In the genomic region with DNA sequence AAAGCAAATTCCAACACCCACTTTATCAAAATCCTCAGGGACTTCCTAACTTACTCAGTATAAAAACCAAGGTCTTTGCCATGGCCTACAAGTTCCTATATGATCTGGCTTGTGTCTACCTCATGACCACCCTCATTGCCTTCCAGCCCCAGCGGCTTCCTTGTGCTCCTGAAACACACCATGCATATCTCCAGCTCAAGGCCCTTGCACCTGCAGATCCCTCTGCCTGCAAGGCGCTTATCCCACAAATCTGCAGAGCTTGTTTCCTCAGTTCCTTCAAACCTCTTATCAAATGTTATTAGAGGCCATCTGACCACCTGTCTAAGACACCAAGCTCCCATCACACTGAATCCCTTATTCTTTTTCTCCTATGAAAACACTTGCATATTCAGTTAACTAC, we compare ENCODE assay signal across 17 cellular contexts. TPM values are rescaled to one million over a fixed set of nuclear protein-coding genes. Genes with fewer than 3 reads are reported as not detected.
"Had no signal": no experiment of that assay in that cellular context is flagged by ENCODE, and none has a peak within 500 bp of the region (broad histone marks: within the 10 kb centered on the region; RNA-seq: fewer than 3 reads in every experiment).

No MANE protein-coding gene starts in this region.

- H3K36me3 Mint-ChIP-seq: natural killer cell had no signal

- H3K27ac Mint-ChIP-seq: activated CD4-positive, alpha-beta memory T cell treated with anti-CD3 and anti-CD28 coated beads, Interleukin-2, amount 10 ng/mL, durations not matched to agents 7 days and 5 days; activated CD4-positive, alpha-beta T cell treated with anti-CD3 and anti-CD28 coated beads for 36 hours; dendritic cell treated with granulocyte-macrophage colony-stimulating factor and Interleukin-4, amounts not matched to agents 40 ng/mL and 50 ng/mL, for 4 days; endodermal cell; mesothelial cell of epicardium had no signal

- H3K9me3 Mint-ChIP-seq: activated CD4-positive, alpha-beta memory T cell treated with anti-CD3 and anti-CD28 coated beads, Interleukin-2, amount 10 ng/mL, durations not matched to agents 7 days and 5 days; dendritic cell treated with granulocyte-macrophage colony-stimulating factor and Interleukin-4, amounts not matched to agents 40 ng/mL and 50 ng/mL, for 4 days; mesothelial cell of epicardium; natural killer cell had no signal

- H3K36me3 ChIP-seq: thoracic aorta, uterus had no signal

- H3K4me3 Mint-ChIP-seq: activated CD4-positive, alpha-beta memory T cell treated with anti-CD3 and anti-CD28 coated beads, Interleukin-2, amount 10 ng/mL, durations not matched to agents 7 days and 5 days; activated CD4-positive, alpha-beta T cell treated with anti-CD3 and anti-CD28 coated beads for 36 hours; dendritic cell treated with granulocyte-macrophage colony-stimulating factor and Interleukin-4, amounts not matched to agents 40 ng/mL and 50 ng/mL, for 4 days; endodermal cell; mesothelial cell of epicardium; natural killer cell had no signal

- DNase-seq: activated CD4-positive, alpha-beta memory T cell treated with anti-CD3 and anti-CD28 coated beads, Interleukin-2, amount 10 ng/mL, durations not matched to agents 7 days and 5 days; activated naive CD4-positive, alpha-beta T cell treated with Interleukin-2 at 50 U/mL for 16 hours; central memory CD4-positive, alpha-beta T cell; endodermal cell; erythroblast; hippocampal formation; kidney glomerular epithelial cell; natural killer cell; occipital lobe; stimulated activated CD4-positive, alpha-beta T cell treated with anti-CD3 and anti-CD28 coated beads, Interleukin-12 subunit alpha, Interleukin-12 subunit beta, amount 100 ng/mL, for 4 hours; stimulated activated naive CD4-positive, alpha-beta T cell; uterus had no signal

- ATAC-seq: activated CD4-positive, alpha-beta T cell treated with anti-CD3 and anti-CD28 coated beads for 36 hours; natural killer cell had no signal

- H3K27me3 Mint-ChIP-seq: activated CD4-positive, alpha-beta memory T cell treated with anti-CD3 and anti-CD28 coated beads, Interleukin-2, amount 10 ng/mL, durations not matched to agents 7 days and 5 days; activated CD4-positive, alpha-beta T cell treated with anti-CD3 and anti-CD28 coated beads for 36 hours had no signal

- H3K4me3 ChIP-seq: thoracic aorta, uterus had no signal

- H3K27ac ChIP-seq: uterus, VCaP had no signal

- H3K27me3 ChIP-seq: uterus had no signal

- H3K9me3 ChIP-seq: thoracic aorta, uterus had no signal

RNA-seq across cellular contexts. Expression of a gene that starts 47.7 kb away (rescaled TPM):
- total RNA-seq: activated CD4-positive, alpha-beta memory T cell treated with anti-CD3 and anti-CD28 coated beads, Interleukin-2, amount 10 ng/mL, durations not matched to agents 7 days and 5 days; activated CD4-positive, alpha-beta T cell treated with anti-CD3 and anti-CD28 coated beads for 36 hours; endodermal cell; mesothelial cell of epicardium; natural killer cell; occipital lobe; thoracic aorta; uterus had no signal
